Comparison of ENCODE assay signal across 22 cellular contexts in the genomic region with DNA sequence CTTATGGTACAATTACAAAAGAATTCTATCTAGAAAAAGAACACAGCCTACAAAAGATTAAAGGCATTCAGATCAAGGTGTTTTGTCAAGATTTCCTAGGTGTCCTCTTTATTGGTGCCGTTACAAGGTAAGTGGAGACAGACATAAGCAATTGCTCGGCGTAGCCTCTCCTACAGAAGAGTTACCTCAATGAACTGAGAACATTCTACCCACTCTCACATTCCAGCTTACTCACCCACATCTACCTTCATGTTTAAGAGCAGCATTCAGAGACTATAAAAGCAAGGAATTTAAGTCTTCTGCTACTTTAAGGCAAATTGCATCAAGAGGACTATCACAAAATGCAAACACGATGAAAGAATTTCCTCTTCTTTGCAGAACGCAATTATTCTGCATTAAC.
"Had no signal": no experiment of that assay in that cellular context is flagged by ENCODE, and none has a peak within 500 bp of the region (broad histone marks: within the 10 kb centered on the region; RNA-seq: fewer than 3 reads in every experiment).

No MANE protein-coding gene starts in this region.

- H3K9me3 ChIP-seq: colonic mucosa, esophagus squamous epithelium, gastrocnemius medialis, heart right ventricle, lower lobe of right lung had no signal

- H3K4me3 Mint-ChIP-seq: dendritic cell treated with granulocyte-macrophage colony-stimulating factor and Interleukin-4, amounts not matched to agents 40 ng/mL and 50 ng/mL, for 4 days; effector memory CD8-positive, alpha-beta T cell; endodermal cell had no signal

- H3K27me3 ChIP-seq: colonic mucosa, esophagus squamous epithelium, gastrocnemius medialis, heart right ventricle had no signal

- ATAC-seq: effector memory CD8-positive, alpha-beta T cell; esophagus mucosa; gastrocnemius medialis; heart right ventricle; left cardiac atrium; left ventricle myocardium superior; lower lobe of right lung had no signal

- H3K4me3 ChIP-seq: colonic mucosa, esophagus squamous epithelium, gastrocnemius medialis, heart right ventricle, lower lobe of right lung had no signal

- H3K36me3 ChIP-seq: colonic mucosa, esophagus squamous epithelium, gastrocnemius medialis, heart right ventricle, lower lobe of right lung had no signal

- H3K27me3 Mint-ChIP-seq: dendritic cell treated with granulocyte-macrophage colony-stimulating factor and Interleukin-4, amounts not matched to agents 40 ng/mL and 50 ng/mL, for 4 days; effector memory CD8-positive, alpha-beta T cell had no signal

- H3K27ac ChIP-seq: colonic mucosa, epithelial cell of prostate, esophagus squamous epithelium, gastrocnemius medialis, heart right ventricle, lower lobe of right lung had no signal

- DNase-seq: cerebellar nuclear complex; colonic mucosa; cortex of kidney; effector CD8-positive, alpha-beta T cell; effector memory CD8-positive, alpha-beta T cell; endodermal cell; erythroblast; esophagus squamous epithelium; foreskin fibroblast; foreskin melanocyte; gastrocnemius medialis; glutamatergic neuron; heart right ventricle; hippocampal formation; left cardiac atrium; left ventricle myocardium superior; lower lobe of right lung; mesenchymal stem cell; midbrain had no signal

- H3K4me1 ChIP-seq: lower lobe of right lung had no signal

- H3K27ac Mint-ChIP-seq: dendritic cell treated with granulocyte-macrophage colony-stimulating factor and Interleukin-4, amounts not matched to agents 40 ng/mL and 50 ng/mL, for 4 days; effector memory CD8-positive, alpha-beta T cell; endodermal cell had no signal

- H3K9me3 Mint-ChIP-seq: dendritic cell treated with granulocyte-macrophage colony-stimulating factor and Interleukin-4, amounts not matched to agents 40 ng/mL and 50 ng/mL, for 4 days; effector memory CD8-positive, alpha-beta T cell; endodermal cell had no signal
